Comparison of ENCODE assay signal across 7 cellular contexts in genomic region chr3:152241142-152242067, GRCh38. TPM values are rescaled to one million over a fixed set of nuclear protein-coding genes. Genes with fewer than 3 reads are reported as not detected.
DNase-seq lines count a peak whose midpoint lies in the region; ATAC-seq and FAIRE-seq lines count a peak whose summit lies in the region.

No MANE protein-coding gene starts in this region.

- no peak for DNase-seq in T-cell
- DNase-seq in renal cortical epithelial cell (ENCODE audit: low read depth): peak; percentile 53
- no peak for DNase-seq in NCI-H526 (lab: John Stamatoyannopoulos, UW)
- DNase-seq in NCI-H1048 (lab: John Stamatoyannopoulos, UW): no peak
- no peak for DNase-seq in frontal cortex (ENCODE audit: low spot score in 2 of 2)

- peak overlapping the region; percentile 95 for H3K27ac Mint-ChIP-seq in T-cell

- CTCF ChIA-PET in T-cell (lab: Charles Lee): interaction anchor here in 1 of 2 donors (1.4 to 5.2 kb wide), 2 partner anchors 15 to 38 kb away, joined by 4 to 34 read pairs; no protein-coding TSS in a partner anchor

- peaks cover 64 to 67% (median 65%) of the 10 kb centered on the region in 3 donors for H3K4me1 Mint-ChIP-seq in T-cell

- POLR2A ChIA-PET in T-cell (lab: Charles Lee): interaction anchor here in 1 of 2 donors (0.6 to 1.2 kb wide), 3 partner anchors 12 to 38 kb away, joined by 3 to 4 read pairs (median 3); no protein-coding TSS in a partner anchor

- no peaks in the 10 kb centered on the region for H3K27me3 Mint-ChIP-seq in T-cell

- H3K4me3 Mint-ChIP-seq in T-cell: peak overlapping the region; percentile 61 to 97 (median 94)

- FAIRE-seq in frontal cortex (lab: Jason Lieb, UNC): no peak

- ATAC-seq in GM19395 (IDR thresholded peaks at IDR 0.05; ENCODE audit: unreplicated experiment): peak; percentile 67
- peak; percentile 50 for ATAC-seq in HG03108 (IDR thresholded peaks at IDR 0.05; ENCODE audit: unreplicated experiment)
- ATAC-seq in T-cell (replicated peaks in 1 of 4): peak in 3 of 4 experiments; percentile 24 to 41 (median 29)

- peaks cover 2 to 4% (median 4%) of the 10 kb centered on the region in 3 donors for H3K9me3 Mint-ChIP-seq in T-cell

- H3K36me3 Mint-ChIP-seq in T-cell: peaks cover 6% of the 10 kb centered on the region

RNA-seq across cellular contexts. Expression of gene MBNL1, which starts 27.3 kb away (rescaled TPM):
- total RNA-seq in T-cell (100 to 1,000 TPM; 408 to 705 (median 423) TPM), renal cortical epithelial cell (76.8 and 110 TPM in 2 replicates), frontal cortex (44.0 TPM)
